ENCODE assay signal across 18 cellular contexts in the genomic region with DNA sequence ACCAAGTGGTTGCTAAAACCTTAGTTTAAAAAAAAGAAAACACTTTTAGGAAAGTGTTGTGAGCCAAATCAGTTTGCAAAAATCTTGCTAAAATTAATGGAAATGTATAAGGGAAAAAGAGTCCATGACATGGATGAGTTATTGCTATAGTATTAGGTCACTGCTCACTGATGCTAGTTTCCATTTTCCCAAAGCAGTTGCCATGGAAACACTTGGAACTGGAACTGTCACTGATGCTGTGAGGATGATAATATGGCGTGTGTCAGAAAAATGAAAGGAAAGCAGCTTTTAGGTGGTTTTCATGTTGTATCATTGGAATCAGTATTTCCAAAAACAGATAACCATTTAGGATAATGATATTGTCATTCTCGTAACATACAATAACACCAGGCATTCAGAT.
"Had no signal": no experiment of that assay in that cellular context is flagged by ENCODE, and none has a peak within 500 bp of the region (broad histone marks: within the 10 kb centered on the region; RNA-seq: fewer than 3 reads in every experiment).

No MANE protein-coding gene starts in this region.

- H3K27ac Mint-ChIP-seq: activated CD4-positive, alpha-beta T cell treated with anti-CD3 and anti-CD28 coated beads, Interleukin-2, amount 10 ng/mL, durations not matched to agents 24 days and 14 days; activated CD8-positive, alpha-beta T cell treated with anti-CD3 and anti-CD28 coated beads for 36 hours; activated naive CD4-positive, alpha-beta T cell treated with anti-CD3 and anti-CD28 coated beads, Interleukin-2, amount 50 U/mL, for 24 hours; endodermal cell; naive thymus-derived CD4-positive, alpha-beta T cell; neural progenitor cell had no signal

- H2AFZ ChIP-seq: neural progenitor cell had no signal

- H3K9me3 ChIP-seq: esophagus squamous epithelium, gastrocnemius medialis, lower lobe of right lung, upper lobe of left lung had no signal

- H3K4me1 ChIP-seq: esophagus squamous epithelium, lower lobe of right lung had no signal

- H3K9me3 Mint-ChIP-seq: activated CD4-positive, alpha-beta T cell treated with anti-CD3 and anti-CD28 coated beads, Interleukin-2, amount 10 ng/mL, durations not matched to agents 24 days and 14 days; activated CD8-positive, alpha-beta T cell treated with anti-CD3 and anti-CD28 coated beads for 36 hours; activated naive CD4-positive, alpha-beta T cell treated with anti-CD3 and anti-CD28 coated beads, Interleukin-2, amount 50 U/mL, for 24 hours; endodermal cell; naive thymus-derived CD4-positive, alpha-beta T cell; neural progenitor cell had no signal

- H3K27me3 Mint-ChIP-seq: activated CD4-positive, alpha-beta T cell treated with anti-CD3 and anti-CD28 coated beads, Interleukin-2, amount 10 ng/mL, durations not matched to agents 24 days and 14 days; activated CD8-positive, alpha-beta T cell treated with anti-CD3 and anti-CD28 coated beads for 36 hours; activated naive CD4-positive, alpha-beta T cell treated with anti-CD3 and anti-CD28 coated beads, Interleukin-2, amount 50 U/mL, for 24 hours; naive thymus-derived CD4-positive, alpha-beta T cell had no signal

- H3K4me1 Mint-ChIP-seq: activated CD4-positive, alpha-beta T cell treated with anti-CD3 and anti-CD28 coated beads, Interleukin-2, amount 10 ng/mL, durations not matched to agents 24 days and 14 days; activated naive CD4-positive, alpha-beta T cell treated with anti-CD3 and anti-CD28 coated beads, Interleukin-2, amount 50 U/mL, for 24 hours had no signal

- H3K9ac ChIP-seq: neural progenitor cell had no signal

- H3K36me3 Mint-ChIP-seq: activated naive CD4-positive, alpha-beta T cell treated with anti-CD3 and anti-CD28 coated beads, Interleukin-2, amount 50 U/mL, for 24 hours; neural progenitor cell had no signal

- ATAC-seq: activated CD8-positive, alpha-beta T cell treated with anti-CD3 and anti-CD28 coated beads for 36 hours; gastrocnemius medialis; left colon; lower lobe of right lung; naive thymus-derived CD4-positive, alpha-beta T cell had no signal

- H3K36me3 ChIP-seq: brain microvascular endothelial cell, gastrocnemius medialis, neural progenitor cell had no signal

- DNase-seq: activated CD4-positive, alpha-beta T cell treated with anti-CD3 and anti-CD28 coated beads, Interleukin-2, amount 10 ng/mL, durations not matched to agents 24 days and 14 days; activated CD8-positive, alpha-beta T cell treated with anti-CD3 and anti-CD28 coated beads for 36 hours; activated gamma-delta T cell treated with Interleukin-2 at 50 U/mL for 16 hours; aorta; brain microvascular endothelial cell; endodermal cell; esophagus squamous epithelium; gastrocnemius medialis; left colon; lower lobe of right lung; naive thymus-derived CD4-positive, alpha-beta T cell; stimulated activated CD4-positive, alpha-beta T cell treated with anti-CD3 and anti-CD28 coated beads, Interleukin-2, amount 100 ng/mL, for 48 hours; stimulated activated CD8-positive, alpha-beta memory T cell treated with anti-CD3 and anti-CD28 coated beads, Interleukin-4, amount 100 ng/mL, for 48 hours; stimulated activated naive CD4-positive, alpha-beta T cell; upper lobe of left lung had no signal

- H3K4me3 ChIP-seq: coronary artery, esophagus squamous epithelium, gastrocnemius medialis, lower lobe of right lung, neural progenitor cell, upper lobe of left lung had no signal

- H3K4me3 Mint-ChIP-seq: activated CD4-positive, alpha-beta T cell treated with anti-CD3 and anti-CD28 coated beads, Interleukin-2, amount 10 ng/mL, durations not matched to agents 24 days and 14 days; activated CD8-positive, alpha-beta T cell treated with anti-CD3 and anti-CD28 coated beads for 36 hours; activated naive CD4-positive, alpha-beta T cell treated with anti-CD3 and anti-CD28 coated beads, Interleukin-2, amount 50 U/mL, for 24 hours; endodermal cell; naive thymus-derived CD4-positive, alpha-beta T cell; neural progenitor cell had no signal

- H3K4me2 ChIP-seq: neural progenitor cell had no signal

- H3K27ac ChIP-seq: brain microvascular endothelial cell, coronary artery, esophagus squamous epithelium, gastrocnemius medialis, lower lobe of right lung, neural progenitor cell, upper lobe of left lung had no signal

- H3K27me3 ChIP-seq: brain microvascular endothelial cell, esophagus squamous epithelium, gastrocnemius medialis, neural progenitor cell, upper lobe of left lung had no signal
